Comparison of ENCODE assay signal across 29 cellular contexts in genomic region chr5:81785311-81785710, GRCh38. TPM values are rescaled to one million over a fixed set of nuclear protein-coding genes. Genes with fewer than 3 reads are reported as not detected.
DNase-seq lines count a peak whose midpoint lies in the region; ATAC-seq and TF ChIP-seq lines count a peak whose summit lies in the region.
"Had no signal": no experiment of that assay in that cellular context is flagged by ENCODE, and none has a peak within 500 bp of the region (broad histone marks: within the 10 kb centered on the region; RNA-seq: fewer than 3 reads in every experiment).

No MANE protein-coding gene starts in this region.

- POLR2A ChIA-PET in PC-3 (lab: Charles Lee; ENCODE audit: unreplicated experiment) = no interaction called here

- no peaks in the 10 kb centered on the region for H3K9me3 Mint-ChIP-seq in stimulated activated memory B cell treated with anti-CD40 and anti-IgM and Interleukin-4, amounts not matched to agents 10 μg/mL and 1 μg/mL and 100 μg/mL, for 72 hours
- H3K9me3 Mint-ChIP-seq: activated T-cell treated with anti-CD3 and anti-CD28 coated beads, Interleukin-2, amount 50 U/mL, for 4 hours; CD4-positive, alpha-beta T cell; dendritic cell treated with granulocyte-macrophage colony-stimulating factor and Interleukin-4, amounts not matched to agents 40 ng/mL and 50 ng/mL, for 4 days; IgD-negative memory B cell; naive B cell had no signal

- no peak overlapping the region for H3K27ac ChIP-seq in C4-2B
- no peak overlapping the region for H3K27ac ChIP-seq in PC-3 (ENCODE audit: low read length)
- H3K27ac ChIP-seq in heart left ventricle = no peak overlapping the region
- H3K27ac ChIP-seq: gastrocnemius medialis, GM23248, RWPE1, testis, vagina had no signal

- H3K36me3 Mint-ChIP-seq in stimulated activated memory B cell treated with anti-CD40 and anti-IgM and Interleukin-4, amounts not matched to agents 10 μg/mL and 1 μg/mL and 100 μg/mL, for 72 hours = no peaks in the 10 kb centered on the region
- H3K36me3 Mint-ChIP-seq: IgD-negative memory B cell, naive B cell had no signal

- H3K36me3 ChIP-seq in PC-3 (ENCODE audit: low read depth, low read length) (no peaks in the 10 kb centered on the region), heart left ventricle (no peaks in the 10 kb centered on the region)
- H3K36me3 ChIP-seq: esophagus squamous epithelium, gastrocnemius medialis, vagina had no signal

- H3K9me3 ChIP-seq in PC-3 (ENCODE audit: low read length) (no peaks in the 10 kb centered on the region), heart left ventricle (no peaks in the 10 kb centered on the region)
- H3K9me3 ChIP-seq: esophagus squamous epithelium, gastrocnemius medialis, SK-N-SH, testis, vagina had no signal

- no peak overlapping the region for H3K4me3 Mint-ChIP-seq in stimulated activated memory B cell treated with anti-CD40 and anti-IgM and Interleukin-4, amounts not matched to agents 10 μg/mL and 1 μg/mL and 100 μg/mL, for 72 hours
- H3K4me3 Mint-ChIP-seq: activated T-cell treated with anti-CD3 and anti-CD28 coated beads, Interleukin-2, amount 50 U/mL, for 4 hours; CD4-positive, alpha-beta T cell; dendritic cell treated with granulocyte-macrophage colony-stimulating factor and Interleukin-4, amounts not matched to agents 40 ng/mL and 50 ng/mL, for 4 days; IgD-negative memory B cell; naive B cell; T-helper 17 cell had no signal

- intact Hi-C loops in PC-3 (cut with micrococcal nuclease) (loop anchor here (5.0 kb wide), 1 partner anchor 52 kb away; no protein-coding TSS in a partner anchor), heart left ventricle (cut with DNase I) (loop anchor here in 5 of 10 donors (5.0 to 10.0 kb wide), 5 partner anchors 33 to 379 kb away; partner anchors contain the start of genes SSBP2 (in 3 of the 5) and ATG10 (in 1 of the 5))

- peak; percentile 28 for DNase-seq in HT-29 (ENCODE audit: low spot score)
- peak; percentile 16 for DNase-seq in PC-3
- peak; percentile 45 for DNase-seq in inferior parietal cortex (ENCODE audit: extremely low spot score)
- DNase-seq in DMS 273 treated with DMSO at 0.1 percent for 48 hours (lab: John Stamatoyannopoulos, UW) = no peak
- no peak for DNase-seq in heart left ventricle
- DNase-seq: activated CD4-positive, alpha-beta T cell treated with anti-CD3 and anti-CD28 coated beads for 48 hours; activated T-cell treated with anti-CD3 and anti-CD28 coated beads, Interleukin-2, amount 50 U/mL, for 4 hours; CD4-positive, alpha-beta T cell; central memory CD4-positive, alpha-beta T cell; esophagus squamous epithelium; gastrocnemius medialis; GM23248; hippocampal formation; naive B cell; NCI-H1092; NCI-H1694 treated with DMSO at 0.1 percent for 48 hours; NCI-H526; occipital lobe; SK-N-SH; stimulated activated naive CD4-positive, alpha-beta T cell treated with Interleukin-2 at 50 U/mL for 16 hours; T-helper 17 cell; testis had no signal

- CTCF ChIA-PET in PC-3 (lab: Charles Lee) = interaction anchor here (0.5 to 1.0 kb wide), 6 partner anchors 19 to 381 kb away, joined by 3 to 5 read pairs (median 4); no protein-coding TSS in a partner anchor

- H3K4me3 ChIP-seq in PC-3 (ENCODE audit: low read length) (no peak overlapping the region), heart left ventricle (no peak overlapping the region)
- H3K4me3 ChIP-seq: esophagus squamous epithelium, gastrocnemius medialis, GM23248, testis, vagina had no signal

- no peaks in the 10 kb centered on the region for H3K79me2 ChIP-seq in PC-3 (ENCODE audit: low read length)

- H3K4me2 ChIP-seq in PC-3 (ENCODE audit: low read length) = no peak overlapping the region
- H3K4me2 ChIP-seq: SK-N-SH had no signal

- no peaks in the 10 kb centered on the region for H3K27me3 Mint-ChIP-seq in stimulated activated memory B cell treated with anti-CD40 and anti-IgM and Interleukin-4, amounts not matched to agents 10 μg/mL and 1 μg/mL and 100 μg/mL, for 72 hours
- H3K27me3 Mint-ChIP-seq: CD4-positive, alpha-beta T cell; dendritic cell treated with granulocyte-macrophage colony-stimulating factor and Interleukin-4, amounts not matched to agents 40 ng/mL and 50 ng/mL, for 4 days; IgD-negative memory B cell; naive B cell; T-helper 17 cell had no signal

- no peaks in the 10 kb centered on the region for H3K9me2 ChIP-seq in PC-3 (replicated peaks; ENCODE audit: low read length)
- H3K9me2 ChIP-seq: SK-N-SH had no signal

- H3K27me3 ChIP-seq in PC-3 (ENCODE audit: low read length) (no peaks in the 10 kb centered on the region), heart left ventricle (no peaks in the 10 kb centered on the region)
- H3K27me3 ChIP-seq: esophagus squamous epithelium, gastrocnemius medialis, testis, vagina had no signal

- H2AFZ ChIP-seq in PC-3 (ENCODE audit: low read length) = no peak overlapping the region
- H2AFZ ChIP-seq: GM23248 had no signal

- no peak for TF ChIP-seq POLR2A in heart left ventricle (IDR thresholded peaks at IDR 0.05)

- H3K27ac Mint-ChIP-seq in stimulated activated memory B cell treated with anti-CD40 and anti-IgM and Interleukin-4, amounts not matched to agents 10 μg/mL and 1 μg/mL and 100 μg/mL, for 72 hours = no peak overlapping the region
- H3K27ac Mint-ChIP-seq: CD4-positive, alpha-beta T cell; dendritic cell treated with granulocyte-macrophage colony-stimulating factor and Interleukin-4, amounts not matched to agents 40 ng/mL and 50 ng/mL, for 4 days; IgD-negative memory B cell; naive B cell; T-helper 17 cell had no signal

- H3F3A ChIP-seq in PC-3 (ENCODE audit: low read length, unreplicated experiment) = no peaks in the 10 kb centered on the region

- no peaks in the 10 kb centered on the region for H4K20me1 ChIP-seq in PC-3 (ENCODE audit: low read length)

- 65 to 79% (median 68%) methylated on average over 4 of the region's 4 CpGs for WGBS in heart left ventricle, 4 donors

- ATAC-seq in PC-3 = no peak
- no peak for ATAC-seq in stimulated activated memory B cell treated with anti-CD40 and anti-IgM and Interleukin-4, amounts not matched to agents 10 μg/mL and 1 μg/mL and 100 μg/mL, for 72 hours
- no peak for ATAC-seq in GM21528 (IDR thresholded peaks at IDR 0.05; ENCODE audit: low FRiP score, unreplicated experiment)
- no peak for ATAC-seq in heart left ventricle
- ATAC-seq: activated T-cell treated with anti-CD3 and anti-CD28 coated beads, Interleukin-2, amount 50 U/mL, for 4 hours; gastrocnemius medialis; T-helper 17 cell had no signal

- no peaks in the 10 kb centered on the region for H3K4me1 Mint-ChIP-seq in stimulated activated memory B cell treated with anti-CD40 and anti-IgM and Interleukin-4, amounts not matched to agents 10 μg/mL and 1 μg/mL and 100 μg/mL, for 72 hours
- H3K4me1 Mint-ChIP-seq: naive B cell had no signal

- TF ChIP-seq CTCF in C4-2B (conservative IDR thresholded peaks at IDR 0.05) (peak; percentile 19), PC-3 (conservative IDR thresholded peaks at IDR 0.05; ENCODE audit: low read depth, low read length) (no peak; the same call in 1 of the 2 replicates), heart left ventricle (IDR thresholded peaks at IDR 0.05) (no peak)

- no TSS peak for BruUV-seq in PC-3 (replicated peaks; lab: Mats Ljungman, UMichigan)

- no peaks in the 10 kb centered on the region for H3K4me1 ChIP-seq in PC-3 (ENCODE audit: insufficient read depth, low read length)
- peaks cover 0 to 30% (median 19%) of the 10 kb centered on the region in 12 donors for H3K4me1 ChIP-seq in heart left ventricle

- H3K9ac ChIP-seq in PC-3 (ENCODE audit: low read length) = no peak overlapping the region
- H3K9ac ChIP-seq: GM23248, SK-N-SH had no signal

RNA-seq across cellular contexts. Expression of gene SSBP2, which starts 34.4 kb away (rescaled TPM):
- total RNA-seq in HT-29 (2014; rRNA removed; shearing (Covaris generic)) = 3.4 and 4.7 TPM in 2 replicates
- 5.8 and 9.0 TPM in 2 replicates for total RNA-seq in PC-3 (2014; rRNA removed)
- total RNA-seq in heart left ventricle = 10 to 100 TPM; 38.6 to 98.1 (median 50.7) TPM
- polyA plus RNA-seq in heart left ventricle = 10 to 100 TPM; 25.6 to 59.1 TPM

Comparison
In these comparisons a context has a peak if more than half of its experiments do, and no peak if none do; other contexts are left out.
1. DNase-seq: peak in HT-29 (single experiment), PC-3 (single experiment) and inferior parietal cortex (single experiment); none in DMS 273 treated with DMSO at 0.1 percent for 48 hours (single experiment) and heart left ventricle (0 of 5).